In genomic region chr5:76811214-76811613, GRCh38 we compare ENCODE assay signal across 1 cellular context.
TF ChIP-seq lines count a peak whose summit lies in the region.

No MANE protein-coding gene starts in this region.

TF ChIP-seq in IMR-90, 13 proteins besides CTCF, POLR2A, EP300 and RAD21:
- TF ChIP-seq FOS (IDR thresholded peaks at IDR 0.05; ENCODE audit: low read depth, low read length) (peak; percentile 3; the same call in 1 of the 2 replicates), BHLHE40 (IDR thresholded peaks at IDR 0.05; ENCODE audit: low read depth, low read length) (no peak)
